24 cellular contexts compared by ENCODE assay signal in genomic region chr22:31623634-31624312, GRCh38. TPM values are rescaled to one million over a fixed set of nuclear protein-coding genes. Genes with fewer than 3 reads are reported as not detected.
DNase-seq lines count a peak whose midpoint lies in the region; ATAC-seq and TF ChIP-seq lines count a peak whose summit lies in the region.
"Had no signal": no experiment of that assay in that cellular context is flagged by ENCODE, and none has a peak within 500 bp of the region (broad histone marks: within the 10 kb centered on the region; RNA-seq: fewer than 3 reads in every experiment).

No MANE protein-coding gene starts in this region.

- H2BK12ac ChIP-seq in H9 (ENCODE audit: insufficient read length, low read depth, low read length) = no peak overlapping the region

- H3K36me3 Mint-ChIP-seq in T-helper 1 cell treated with Interleukin-12 subunit alpha and Interleukin-12 subunit beta and Interleukin-4 antibody, amounts not matched to agents 30 μg/mL and 1 μg/mL, for 36 hours (ENCODE audit: low read depth) = peaks cover 13% of the 10 kb centered on the region
- H3K36me3 Mint-ChIP-seq in WTC11 = peaks cover 17% of the 10 kb centered on the region
- H3K36me3 Mint-ChIP-seq in stimulated activated memory B cell treated with anti-CD40 and anti-IgM and Interleukin-4, amounts not matched to agents 10 μg/mL and 1 μg/mL and 100 μg/mL, for 72 hours = peaks cover 42% of the 10 kb centered on the region
- H3K36me3 Mint-ChIP-seq in H9 (ENCODE audit: insufficient read depth in 1 of 3, low read depth in 3 of 3) = peaks cover 4 to 28% (median 22%) of the 10 kb centered on the region in 3 experiments; a peak in 6 of 7 replicates
- H3K36me3 Mint-ChIP-seq in GM23338 (ENCODE audit: low read depth) = peaks cover 17% of the 10 kb centered on the region

- CTCF ChIA-PET in WTC11 (lab: Charles Lee) = interaction anchor here (0.9 to 2.3 kb wide), 4 partner anchors 10 to 67 kb away, joined by 3 to 10 read pairs (median 6); no protein-coding TSS in a partner anchor

- H2BK20ac ChIP-seq in H9 (ENCODE audit: low read depth, low read length, poor library complexity, severe bottlenecking) = no peak overlapping the region

- DNase-seq in T-helper 1 cell (no peak), WTC11 (ENCODE audit: low spot score) (no peak), inferior parietal cortex (ENCODE audit: extremely low spot score) (no peak), H9 (no peak), GM23338 (ENCODE audit: low spot score) (no peak)
- DNase-seq: activated CD8-positive, alpha-beta memory T cell treated with anti-CD3 and anti-CD28 coated beads for 24 hours; activated naive CD8-positive, alpha-beta T cell treated with anti-CD3 and anti-CD28 coated beads, Interleukin-2, amount 10 ng/mL, durations not matched to agents 7 days and 5 days; activated T-cell treated with anti-CD3 and anti-CD28 coated beads, Interleukin-2, amount 50 U/mL, for 72 hours; body of pancreas; GM23248; islet precursor cell; NCI-H1092; NCI-H1930; NCI-H510A treated with DMSO at 0.1 percent for 48 hours; SK-N-SH had no signal

- POLR2A ChIA-PET in WTC11 (lab: Charles Lee) = interaction anchor here (1.1 kb wide), 1 partner anchor 10 kb away, joined by 5 read pairs; no protein-coding TSS in a partner anchor

- H3K4me1 ChIP-seq in H9 (ENCODE audit: insufficient read depth, low read length) (no peaks in the 10 kb centered on the region; the same call in 1 of the 2 replicates), GM23338 (ENCODE audit: insufficient read depth) (peaks cover 19% of the 10 kb centered on the region)
- H3K4me1 ChIP-seq: A549 had no signal

- H3K18ac ChIP-seq in H9 (ENCODE audit: insufficient read length, low read depth, low read length) = no peak overlapping the region

- H3K56ac ChIP-seq in H9 (ENCODE audit: insufficient read length, low read depth, low read length) = no peak overlapping the region

- H3K4me2 ChIP-seq in H9 (ENCODE audit: insufficient read depth, insufficient read length, low read length) (no peak overlapping the region), GM23338 (no peak overlapping the region)
- H3K4me2 ChIP-seq: A549, SK-N-SH had no signal

- no peak overlapping the region for H3K4me3 Mint-ChIP-seq in T-helper 1 cell treated with Interleukin-12 subunit alpha and Interleukin-12 subunit beta and Interleukin-4 antibody, amounts not matched to agents 30 μg/mL and 1 μg/mL, for 36 hours
- H3K4me3 Mint-ChIP-seq in WTC11 (no peak overlapping the region), H9 (no peak overlapping the region), GM23338 (no peak overlapping the region)
- H3K4me3 Mint-ChIP-seq in stimulated activated memory B cell treated with anti-CD40 and anti-IgM and Interleukin-4, amounts not matched to agents 10 μg/mL and 1 μg/mL and 100 μg/mL, for 72 hours = no peak overlapping the region
- H3K4me3 Mint-ChIP-seq: activated naive CD8-positive, alpha-beta T cell treated with anti-CD3 and anti-CD28 coated beads, Interleukin-2, amount 10 ng/mL, durations not matched to agents 7 days and 5 days; activated T-cell treated with anti-CD3 and anti-CD28 coated beads, Interleukin-2, amount 50 U/mL, for 72 hours had no signal

- H4K20me1 ChIP-seq in H9 (ENCODE audit: control insufficient read depth, insufficient read depth, insufficient read length) = no peaks in the 10 kb centered on the region
- H4K20me1 ChIP-seq in GM23338 (replicated peaks; ENCODE audit: insufficient read depth) = peaks cover 24% of the 10 kb centered on the region; the same call in 1 of the 2 replicates

- peaks cover 6% of the 10 kb centered on the region for H3K4me1 Mint-ChIP-seq in T-helper 1 cell treated with Interleukin-12 subunit alpha and Interleukin-12 subunit beta and Interleukin-4 antibody, amounts not matched to agents 30 μg/mL and 1 μg/mL, for 36 hours (ENCODE audit: low read depth)
- H3K4me1 Mint-ChIP-seq in WTC11 = peaks cover 30% of the 10 kb centered on the region
- peaks cover 53% of the 10 kb centered on the region for H3K4me1 Mint-ChIP-seq in stimulated activated memory B cell treated with anti-CD40 and anti-IgM and Interleukin-4, amounts not matched to agents 10 μg/mL and 1 μg/mL and 100 μg/mL, for 72 hours
- peaks cover 27 to 32% of the 10 kb centered on the region in 2 experiments for H3K4me1 Mint-ChIP-seq in H9
- H3K4me1 Mint-ChIP-seq in GM23338 = peaks cover 35% of the 10 kb centered on the region

- H3K27ac ChIP-seq in layer of hippocampus (ENCODE audit: low read depth, low read length) (peak overlapping the region; percentile 32), H9 (ENCODE audit: insufficient read length, low read depth, low read length) (no peak overlapping the region), GM23338 (ENCODE audit: low read depth) (no peak overlapping the region)
- H3K27ac ChIP-seq: A549, body of pancreas, GM23248, right atrium auricular region, vagina had no signal

- ATAC-seq in WTC11 = no peak
- ATAC-seq in stimulated activated memory B cell treated with anti-CD40 and anti-IgM and Interleukin-4, amounts not matched to agents 10 μg/mL and 1 μg/mL and 100 μg/mL, for 72 hours = no peak
- ATAC-seq in GM23338 = no peak
- ATAC-seq: A549; activated CD4-positive, CD25-positive, alpha-beta regulatory T cell treated with anti-CD3 and anti-CD28 coated beads, Interleukin-2, amount 50 U/mL, for 24 hours; activated T-cell treated with anti-CD3 and anti-CD28 coated beads, Interleukin-2, amount 50 U/mL, for 72 hours; body of pancreas; heart left ventricle had no signal

- H4K8ac ChIP-seq in H9 (replicated peaks; ENCODE audit: insufficient read length, low read depth, low read length) = no peak overlapping the region

- H3T11ph ChIP-seq in H9 (ENCODE audit: low read length) = no peak overlapping the region

- TF ChIP-seq CTCF in WTC11 (IDR thresholded peaks at IDR 0.05) (no peak), H9 (conservative IDR thresholded peaks at IDR 0.05) (no peak), GM23338 (conservative IDR thresholded peaks at IDR 0.05; ENCODE audit: low read depth in 2 of 2) (no peak)

- H3K36me3 ChIP-seq in GM23338 (ENCODE audit: insufficient read depth) = no peaks in the 10 kb centered on the region

- H2AK5ac ChIP-seq in H9 (ENCODE audit: insufficient read length, low read length) = no peak overlapping the region

- H2AFZ ChIP-seq in H9 (ENCODE audit: low read length) (no peak overlapping the region), GM23338 (no peak overlapping the region)
- H2AFZ ChIP-seq: GM23248 had no signal

- H3K9me3 ChIP-seq in H9 (ENCODE audit: control insufficient read depth, low read depth, low read length) = no peaks in the 10 kb centered on the region
- H3K9me3 ChIP-seq: A549, body of pancreas, heart left ventricle, right atrium auricular region, SK-N-SH, vagina had no signal

- no peak overlapping the region for H2BK120ac ChIP-seq in H9 (ENCODE audit: low read depth, low read length, poor library complexity, severe bottlenecking)

- H2BK5ac ChIP-seq in H9 (ENCODE audit: insufficient read length, low read length) = no peak overlapping the region

- H3K9me3 Mint-ChIP-seq in T-helper 1 cell treated with Interleukin-12 subunit alpha and Interleukin-12 subunit beta and Interleukin-4 antibody, amounts not matched to agents 30 μg/mL and 1 μg/mL, for 36 hours = no peaks in the 10 kb centered on the region
- H3K9me3 Mint-ChIP-seq in WTC11 = no peaks in the 10 kb centered on the region
- no peaks in the 10 kb centered on the region for H3K9me3 Mint-ChIP-seq in stimulated activated memory B cell treated with anti-CD40 and anti-IgM and Interleukin-4, amounts not matched to agents 10 μg/mL and 1 μg/mL and 100 μg/mL, for 72 hours
- no peaks in the 10 kb centered on the region; a peak in 1 of 5 replicates for H3K9me3 Mint-ChIP-seq in H9
- no peaks in the 10 kb centered on the region for H3K9me3 Mint-ChIP-seq in GM23338
- H3K9me3 Mint-ChIP-seq: activated naive CD8-positive, alpha-beta T cell treated with anti-CD3 and anti-CD28 coated beads, Interleukin-2, amount 10 ng/mL, durations not matched to agents 7 days and 5 days; activated T-cell treated with anti-CD3 and anti-CD28 coated beads, Interleukin-2, amount 50 U/mL, for 72 hours had no signal

- peak overlapping the region; percentile 49 for H3K27ac Mint-ChIP-seq in T-helper 1 cell treated with Interleukin-12 subunit alpha and Interleukin-12 subunit beta and Interleukin-4 antibody, amounts not matched to agents 30 μg/mL and 1 μg/mL, for 36 hours
- H3K27ac Mint-ChIP-seq in WTC11 = peak overlapping the region; percentile 91; the same call in 1 of the 2 replicates
- H3K27ac Mint-ChIP-seq in stimulated activated memory B cell treated with anti-CD40 and anti-IgM and Interleukin-4, amounts not matched to agents 10 μg/mL and 1 μg/mL and 100 μg/mL, for 72 hours = peak overlapping the region; percentile 79
- H3K27ac Mint-ChIP-seq in H9 = no peak overlapping the region; a peak in 1 of 7 replicates
- H3K27ac Mint-ChIP-seq in GM23338 = no peak overlapping the region; the same call in 1 of the 2 replicates

- no peak overlapping the region for H4K5ac ChIP-seq in H9 (ENCODE audit: insufficient read length, low read depth, low read length)

- H3K9ac ChIP-seq in H9 (ENCODE audit: extremely low read depth, insufficient read length, low read length) = no peak overlapping the region
- H3K9ac ChIP-seq: GM23248, SK-N-SH had no signal

- no CpG with 5 or more reads among the region's 17 CpGs for WGBS in H9 (ENCODE audit: extremely low coverage, insufficient read length, low lambda C conversion rate)

- H3K27me3 ChIP-seq in layer of hippocampus (ENCODE audit: control insufficient read depth, insufficient read depth, low read length) (no peaks in the 10 kb centered on the region), H9 (ENCODE audit: insufficient read depth, low read length) (no peaks in the 10 kb centered on the region), GM23338 (ENCODE audit: insufficient read depth) (no peaks in the 10 kb centered on the region)
- H3K27me3 ChIP-seq: body of pancreas, heart left ventricle, right atrium auricular region, vagina had no signal

- H3K14ac ChIP-seq in H9 (ENCODE audit: insufficient read depth, low read length) = no peak overlapping the region

- H3K23me2 ChIP-seq in H9 (ENCODE audit: insufficient read length, low read depth, low read length, poor library complexity, severe bottlenecking) = no peaks in the 10 kb centered on the region

- H4K91ac ChIP-seq in H9 (ENCODE audit: insufficient read length, low read depth, low read length) = no peak overlapping the region

- no peak overlapping the region for H3K23ac ChIP-seq in H9 (ENCODE audit: insufficient read length, low read depth, low read length)

- no peaks in the 10 kb centered on the region for H3K27me3 Mint-ChIP-seq in T-helper 1 cell treated with Interleukin-12 subunit alpha and Interleukin-12 subunit beta and Interleukin-4 antibody, amounts not matched to agents 30 μg/mL and 1 μg/mL, for 36 hours (ENCODE audit: low read depth)
- H3K27me3 Mint-ChIP-seq in WTC11 (ENCODE audit: low read depth) = no peaks in the 10 kb centered on the region
- no peaks in the 10 kb centered on the region for H3K27me3 Mint-ChIP-seq in stimulated activated memory B cell treated with anti-CD40 and anti-IgM and Interleukin-4, amounts not matched to agents 10 μg/mL and 1 μg/mL and 100 μg/mL, for 72 hours
- no peaks in the 10 kb centered on the region; the same call in 1 of the 2 replicates for H3K27me3 Mint-ChIP-seq in H9 (ENCODE audit: low read depth)
- peaks cover 15% of the 10 kb centered on the region for H3K27me3 Mint-ChIP-seq in GM23338 (ENCODE audit: insufficient read depth, low read depth, poor library complexity)
- H3K27me3 Mint-ChIP-seq: activated naive CD8-positive, alpha-beta T cell treated with anti-CD3 and anti-CD28 coated beads, Interleukin-2, amount 10 ng/mL, durations not matched to agents 7 days and 5 days had no signal

- H3K4me3 ChIP-seq in GM23338 = no peak overlapping the region
- H3K4me3 ChIP-seq: A549, body of pancreas, GM23248, heart left ventricle, lung, right atrium auricular region, vagina had no signal

- peaks cover 6% of the 10 kb centered on the region for H3F3A ChIP-seq in GM23338 (replicated peaks; ENCODE audit: low read depth)

- no peak overlapping the region for H2BK15ac ChIP-seq in H9 (ENCODE audit: low read depth, low read length)

- no peak overlapping the region for H3K4ac ChIP-seq in H9 (ENCODE audit: low read depth, low read length)

- H3K9me2 ChIP-seq in GM23338 (ENCODE audit: insufficient read depth) = no peaks in the 10 kb centered on the region
- H3K9me2 ChIP-seq: SK-N-SH had no signal

- peaks cover 3% of the 10 kb centered on the region for H3K79me1 ChIP-seq in H9 (ENCODE audit: insufficient read depth, low read depth, low read length, poor library complexity, severe bottlenecking)

- H3K79me2 ChIP-seq in H9 (ENCODE audit: insufficient read depth, low read length) (peaks cover 2% of the 10 kb centered on the region; the same call in 1 of the 2 replicates), GM23338 (replicated peaks; ENCODE audit: insufficient read depth) (peaks cover 49% of the 10 kb centered on the region)

RNA-seq across cellular contexts. Expression of gene PISD, which starts 38.2 kb away (rescaled TPM):
- total RNA-seq in WTC11 (2021) = 49.4 to 55.7 TPM (median 50.3 TPM) in 3 replicates
- 55.9 and 62.0 TPM in 2 replicates for total RNA-seq in H9 (2021)
- 51.6 and 54.5 TPM in 2 replicates for total RNA-seq in GM23338 (2014; rRNA removed; shearing (Covaris generic))
- polyA plus RNA-seq in GM23338 (2016; fragmentation: Nextera tagmentation; extraction: Ambion mirVana) = 40.7 and 43.1 TPM in 2 replicates

Comparison
In these comparisons a context has a peak if more than half of its experiments do, and no peak if none do; other contexts are left out.
1. H3K27ac Mint-ChIP-seq: peak in T-helper 1 cell treated with Interleukin-12 subunit alpha and Interleukin-12 subunit beta and Interleukin-4 antibody, amounts not matched to agents 30 μg/mL and 1 μg/mL, for 36 hours (single experiment), WTC11 (single experiment) and stimulated activated memory B cell treated with anti-CD40 and anti-IgM and Interleukin-4, amounts not matched to agents 10 μg/mL and 1 μg/mL and 100 μg/mL, for 72 hours (single experiment); none in H9 (0 of 3) and GM23338 (single experiment).